7 cellular contexts compared by ENCODE assay signal in the genomic region with DNA sequence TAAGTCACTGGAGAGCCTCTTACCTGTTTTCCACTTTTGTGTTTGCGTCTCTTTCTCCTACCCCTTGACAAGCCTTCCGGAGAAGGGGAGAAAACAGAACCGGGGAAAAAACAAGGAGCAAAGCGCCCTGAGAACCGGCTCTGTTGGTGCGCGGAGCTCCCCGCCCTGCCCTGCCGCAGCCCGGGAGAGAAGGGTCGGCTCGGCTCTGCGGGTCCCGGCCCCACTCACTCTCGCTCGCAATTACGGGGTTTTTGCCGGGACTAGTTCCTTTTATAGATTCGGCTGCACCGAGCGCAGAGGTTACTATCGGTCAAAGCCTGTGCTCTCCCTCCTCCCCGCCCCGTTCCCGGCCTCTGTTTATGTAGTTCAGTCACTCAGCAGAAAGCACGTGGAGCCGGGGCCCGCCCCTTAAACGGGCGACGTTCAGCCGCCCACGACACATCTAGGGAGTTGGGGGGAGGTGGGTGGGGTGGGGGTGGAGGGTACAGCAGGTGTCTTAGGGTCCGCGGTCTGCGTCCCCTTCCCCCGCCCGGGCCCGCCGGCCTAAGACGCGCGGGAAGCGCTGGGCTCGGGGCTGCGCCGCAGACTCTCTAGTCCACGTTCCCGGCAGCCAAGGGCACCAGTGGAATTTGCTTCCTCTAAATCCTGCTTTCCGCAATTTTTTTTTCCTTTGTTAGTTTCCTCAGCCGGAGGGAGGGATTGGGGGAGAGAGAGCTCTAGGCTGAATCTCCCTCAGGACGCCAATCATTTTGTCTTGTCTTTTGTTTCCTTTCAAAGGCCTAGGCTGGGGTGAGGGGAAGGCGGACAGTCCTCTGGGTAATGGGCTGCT. TPM values are rescaled to one million over a fixed set of nuclear protein-coding genes. Genes with fewer than 3 reads are reported as not detected.
DNase-seq lines count a peak whose midpoint lies in the region; ATAC-seq, FAIRE-seq and TF ChIP-seq lines count a peak whose summit lies in the region.

Gene ABCA1, minus strand, starts transcription at position 244 of the 829 bp plus-strand sequence. CDS start 24,476 bp downstream, outside the sequence.

- FAIRE-seq in pancreas (lab: Jason Lieb, UNC): no peak

- peak; percentile 19 for TF ChIP-seq POLR2A in GM19099 (IDR thresholded peaks at IDR 0.05; ENCODE audit: extremely low read depth, insufficient read length, low read depth)
- TF ChIP-seq POLR2A in adrenal gland (IDR thresholded peaks at IDR 0.05): peak; percentile 98 to 100

- no peaks in the 10 kb centered on the region for H3K9me3 ChIP-seq in adrenal gland (replicated peaks in 1 of 3)
- H3K9me3 ChIP-seq in pancreas: no peaks in the 10 kb centered on the region
- no peaks in the 10 kb centered on the region for H3K9me3 ChIP-seq in tibial artery

- TF ChIP-seq CTCF in adrenal gland (IDR thresholded peaks at IDR 0.05) (no peak), pancreas (IDR thresholded peaks at IDR 0.05) (no peak), tibial artery (IDR thresholded peaks at IDR 0.05) (no peak)

- no peaks in the 10 kb centered on the region for H3K27me3 ChIP-seq in adrenal gland
- no peaks in the 10 kb centered on the region for H3K27me3 ChIP-seq in pancreas
- H3K27me3 ChIP-seq in tibial artery: no peaks in the 10 kb centered on the region

- H3K4me1 ChIP-seq in adrenal gland (replicated peaks in 1 of 2) (peaks cover 7 to 24% of the 10 kb centered on the region in 2 donors), pancreas (peaks cover 3 to 8% (median 4%) of the 10 kb centered on the region in 3 donors), tibial artery (peaks cover 0 to 32% (median 7%) of the 10 kb centered on the region in 4 donors)

- peak; percentile 84 to 87 (median 86) for ATAC-seq in pancreas

- intact Hi-C loops in adrenal gland (cut with DNase I): loop anchor here in 1 of 2 donors (5.0 kb wide), 1 partner anchor 229 kb away; no protein-coding TSS in a partner anchor
- intact Hi-C loops in cardiac septum (cut with DNase I): loop anchor here (1.0 to 10.0 kb wide), 4 partner anchors 40 to 317 kb away; partner anchors contain the start of gene SLC44A1
- intact Hi-C loops in pancreas (cut with DNase I): loop anchor here in 1 of 3 donors (10.0 kb wide), 1 partner anchor 227 kb away; no protein-coding TSS in a partner anchor
- intact Hi-C loops in tibial artery (cut with DNase I; ENCODE audit: low total_unique reads): loop anchor here (1.0 to 5.0 kb wide), 3 partner anchors 40 to 489 kb away; partner anchors contain the start of gene SLC44A1

- H3K27ac ChIP-seq in adrenal gland (peak within 1 kb of the TSS; percentile 82 to 95 (median 89)), pancreas (peak within 1 kb of the TSS; percentile 18 to 77 (median 70)), tibial artery (peak within 1 kb of the TSS; percentile 82 to 92)

- peak; percentile 32 for DNase-seq in Jurkat, Clone E6-1 (ENCODE audit: low read depth, low spot score)
- DNase-seq in T-helper 1 cell (peak; percentile 45 to 91 (median 60)), adrenal gland (peak; percentile 93 to 99 (median 98)), cardiac septum (ENCODE audit: low spot score) (peak; percentile 94), pancreas (peak; percentile 86 to 96 (median 89)), tibial artery (peak; percentile 97 to 99)

- peak within 1 kb of the TSS; percentile 42 for H3K4me3 ChIP-seq in Jurkat, Clone E6-1 (ENCODE audit: low read length)
- peak within 1 kb of the TSS; percentile 48 to 80 (median 68) for H3K4me3 ChIP-seq in adrenal gland
- H3K4me3 ChIP-seq in pancreas: peak within 1 kb of the TSS; percentile 70 to 88 (median 82)
- peak within 1 kb of the TSS; percentile 86 to 90 for H3K4me3 ChIP-seq in tibial artery

- H3K36me3 ChIP-seq in adrenal gland (replicated peaks in 1 of 2) (no peaks in the 10 kb centered on the region), pancreas (no peaks in the 10 kb centered on the region), tibial artery (peaks cover 0 to 4% (median 0%) of the 10 kb centered on the region in 3 donors)

- 2 to 6% (median 3%) methylated on average over 29 to 53 of the region's 53 CpGs for WGBS in adrenal gland, 4 donors
- 9 to 11% methylated on average over 47 to 53 of the region's 53 CpGs for WGBS in pancreas, 2 donors

RNA-seq across cellular contexts. Expression of gene ABCA1, which starts in this region (rescaled TPM):
- polyA plus RNA-seq in Jurkat, Clone E6-1 (2012; ENCODE audit: insufficient read depth, insufficient read length): 0.42 TPM
- total RNA-seq in adrenal gland (100 to 1,000 TPM; 101 to 446 (median 195) TPM), cardiac septum (5.4 TPM), pancreas (10 to 100 TPM in 3 of 6 donors, 1 to 10 TPM in 3; 7.3 to 20.4 (median 10.0) TPM)
- polyA plus RNA-seq in adrenal gland (10 to 100 TPM; 26.8 to 58.4 (median 49.2) TPM), pancreas (1 to 10 TPM; 3.2 to 3.5 TPM)

Comparison
In these comparisons a context has a peak if more than half of its experiments do, and no peak if none do; other contexts are left out.
1. Peak in every context shown above with its lines: DNase-seq, ATAC-seq, H3K4me3 ChIP-seq and H3K27ac ChIP-seq.
2. RNA of gene ABCA1 (total RNA-seq): 101 to 446 TPM in adrenal gland; 7.3 to 20.4 TPM in pancreas and 5.4 TPM in cardiac septum (single experiment); every median in the first group is over 4 times any median in the second.
3. RNA of gene ABCA1 (polyA plus RNA-seq): 26.8 to 58.4 TPM in adrenal gland; 3.2 to 3.5 TPM in pancreas; every median in the first group is over 4 times any median in the second.
4. DNase-seq: peak in every context shown above with its lines; median percentile 98 in adrenal gland; 98 in tibial artery; 94 in cardiac septum; 89 in pancreas; 60 in T-helper 1 cell; 32 in Jurkat, Clone E6-1.